Comparison of ENCODE assay signal across 21 cellular contexts in the genomic region with DNA sequence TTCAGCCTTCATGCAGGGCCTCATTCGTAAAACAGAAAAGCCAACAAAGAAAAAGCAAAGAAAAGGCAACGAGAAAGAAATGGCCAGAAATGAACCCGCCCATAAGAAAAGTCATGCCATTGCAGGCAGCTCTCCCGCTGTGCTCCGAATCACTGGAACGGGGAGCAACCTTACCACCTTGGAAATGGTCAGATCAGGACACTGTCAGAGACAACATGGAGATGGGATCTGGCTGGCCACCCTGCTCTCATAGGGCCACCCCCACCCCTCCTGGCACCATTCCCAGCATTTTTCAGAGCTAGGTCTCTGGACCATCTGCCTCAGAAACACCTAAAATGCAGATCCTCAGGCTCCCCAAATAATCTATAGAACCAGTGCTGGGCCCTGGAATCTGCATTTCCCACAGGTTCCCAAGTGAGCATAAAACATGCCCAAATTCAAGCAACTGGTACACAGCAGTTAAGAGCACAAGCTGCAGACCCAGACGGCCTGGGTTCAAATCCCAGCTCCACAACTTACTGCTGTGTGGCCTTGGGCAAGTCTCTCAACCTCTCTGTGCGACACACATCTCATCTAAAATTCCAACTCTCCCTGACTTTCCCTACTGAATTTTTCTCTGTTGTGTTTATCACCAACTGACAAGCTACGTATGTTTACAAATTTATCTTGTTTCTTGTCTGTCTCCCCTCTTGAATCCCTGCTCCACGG.
A peak's percentile ranks its signal among the peaks of the same experiment; 100 is the strongest.
DNase-seq lines count a peak whose midpoint lies in the region; ATAC-seq, FAIRE-seq and TF ChIP-seq lines count a peak whose summit lies in the region.
"Had no signal": no experiment of that assay in that cellular context is flagged by ENCODE, and none has a peak within 500 bp of the region (broad histone marks: within the 10 kb centered on the region; RNA-seq: fewer than 3 reads in every experiment).

No MANE protein-coding gene starts in this region.

- no peak for TF ChIP-seq POLR2A in A549 (IDR thresholded peaks at IDR 0.05; ENCODE audit: low read length)
- no peak for TF ChIP-seq POLR2A in gastroesophageal sphincter (IDR thresholded peaks at IDR 0.05)

- H3K4me1 Mint-ChIP-seq in activated CD4-positive, alpha-beta memory T cell treated with anti-CD3 and anti-CD28 coated beads for 36 hours (ENCODE audit: low read depth) = peaks cover 6% of the 10 kb centered on the region

- no peak for FAIRE-seq in A549 (lab: Jason Lieb, UNC)
- FAIRE-seq: GM12892, GM18507, HTR-8/SVneo, RCC 7860 had no signal

- H3K9me3 ChIP-seq in A549 (no peaks in the 10 kb centered on the region), HEK293 (ENCODE audit: control insufficient read depth, insufficient read depth, low read depth, low read length) (no peaks in the 10 kb centered on the region), gastroesophageal sphincter (no peaks in the 10 kb centered on the region)
- H3K9me3 ChIP-seq: SJSA1 had no signal

- intact Hi-C loops in activated CD4-positive, alpha-beta memory T cell treated with anti-CD3 and anti-CD28 coated beads for 36 hours (cut with micrococcal nuclease) = no loop called here

- TF ChIP-seq CTCF in A549 (IDR thresholded peaks at IDR 0.05) (no peak), HEK293 (tag by site-specific recombination; IDR thresholded peaks at IDR 0.05) (no peak), gastroesophageal sphincter (IDR thresholded peaks at IDR 0.05) (no peak)

- H3K27me3 Mint-ChIP-seq in activated CD4-positive, alpha-beta memory T cell treated with anti-CD3 and anti-CD28 coated beads for 36 hours = peaks cover 47% of the 10 kb centered on the region

- POLR2A ChIA-PET in A549 (lab: Yijun Ruan, JAX) = no interaction called here
- POLR2A ChIA-PET in HEK293 (lab: Yijun Ruan, JAX) = interaction anchor here (0.6 kb wide), 1 partner anchor 1277 kb away, joined by 3 read pairs; no protein-coding TSS in a partner anchor
- POLR2A ChIA-PET in activated CD4-positive, alpha-beta memory T cell treated with anti-CD3 and anti-CD28 coated beads for 36 hours (lab: Charles Lee) = no interaction called here

- H3K27ac Mint-ChIP-seq in activated CD4-positive, alpha-beta memory T cell treated with anti-CD3 and anti-CD28 coated beads for 36 hours = no peak overlapping the region
- H3K27ac Mint-ChIP-seq: GM23338 had no signal

- CTCF ChIA-PET in A549 (lab: Yijun Ruan, JAX) (interaction anchor here (0.9 to 1.3 kb wide), 2 partner anchors 24 to 288 kb away, joined by 3 to 4 read pairs; no protein-coding TSS in a partner anchor), HEK293 (lab: Yijun Ruan, JAX) (interaction anchor here (0.6 to 0.7 kb wide), 2 partner anchors 24 to 473 kb away, joined by 3 read pairs; no protein-coding TSS in a partner anchor)
- CTCF ChIA-PET in activated CD4-positive, alpha-beta memory T cell treated with anti-CD3 and anti-CD28 coated beads for 36 hours (lab: Charles Lee) = no interaction called here

- H3K36me3 ChIP-seq in HEK293 (ENCODE audit: control insufficient read depth in 2 of 2, insufficient read depth in 1 of 2, low read length in 2 of 2) = no peaks in the 10 kb centered on the region
- H3K36me3 ChIP-seq in gastroesophageal sphincter = no peaks in the 10 kb centered on the region
- H3K36me3 ChIP-seq: SJSA1 had no signal

- peaks cover 94% of the 10 kb centered on the region for H3K27me3 ChIP-seq in gastroesophageal sphincter

- H3K4me3 ChIP-seq in A549 (no peak overlapping the region), HEK293 (ENCODE audit: low read depth, low read length) (no peak overlapping the region), gastroesophageal sphincter (no peak overlapping the region)
- H3K4me3 ChIP-seq: GM23338, SJSA1 had no signal

- ATAC-seq in A549 (no peak), gastroesophageal sphincter (no peak)
- ATAC-seq: Right ventricle myocardium inferior had no signal

- H3K4me2 ChIP-seq in A549 = no peak overlapping the region
- H3K4me2 ChIP-seq: GM23338 had no signal

- H3K4me1 ChIP-seq in A549 (no peaks in the 10 kb centered on the region), HEK293 (ENCODE audit: control insufficient read depth, insufficient read depth, low read length) (no peaks in the 10 kb centered on the region), gastroesophageal sphincter (peaks cover 0 to 8% (median 0%) of the 10 kb centered on the region in 3 donors)
- H3K4me1 ChIP-seq: SJSA1 had no signal

- 58% methylated on average over 10 of the region's 10 CpGs for WGBS in A549 (ENCODE audit: missing lambda C conversion rate)
- WGBS in gastroesophageal sphincter (ENCODE audit: low coverage in 1 of 2), 2 donors = 56 to 63% methylated on average over 8 to 10 of the region's 10 CpGs

- DNase-seq in A549 (ENCODE audit: low read depth in 1 of 2, low spot score in 1 of 2) (no peak), cortex of kidney (lab: John Stamatoyannopoulos, UW) (no peak)
- DNase-seq in activated CD4-positive, alpha-beta memory T cell treated with anti-CD3 and anti-CD28 coated beads for 36 hours = no peak
- DNase-seq: CD4-positive, CD25-positive, alpha-beta regulatory T cell; DND-41; HCEC 1CT; IMR-90; NCI-H187; NCI-H82; OCI-M1 had no signal

- no peak overlapping the region for H3K4me3 Mint-ChIP-seq in activated CD4-positive, alpha-beta memory T cell treated with anti-CD3 and anti-CD28 coated beads for 36 hours
- H3K4me3 Mint-ChIP-seq: CD4-positive, CD25-positive, alpha-beta regulatory T cell; GM23338 had no signal

- H3K27ac ChIP-seq in A549 (no peak overlapping the region), HEK293 (ENCODE audit: extremely low read depth, low read depth, low read length) (no peak overlapping the region), angular gyrus (ENCODE audit: low read depth, low read length) (peak overlapping the region; percentile 29), cingulate gyrus (ENCODE audit: low read depth, low read length) (peak overlapping the region; percentile 1), gastroesophageal sphincter (no peak overlapping the region)
- H3K27ac ChIP-seq: SJSA1 had no signal

- H3K36me3 Mint-ChIP-seq in activated CD4-positive, alpha-beta memory T cell treated with anti-CD3 and anti-CD28 coated beads for 36 hours = no peaks in the 10 kb centered on the region
- H3K36me3 Mint-ChIP-seq: CD4-positive, CD25-positive, alpha-beta regulatory T cell had no signal

- no peak for TF ChIP-seq RAD21 in A549 (conservative IDR thresholded peaks at IDR 0.05 in 1 of 2, IDR thresholded peaks at IDR 0.05 in 1 of 2)

- H3K9me3 Mint-ChIP-seq in activated CD4-positive, alpha-beta memory T cell treated with anti-CD3 and anti-CD28 coated beads for 36 hours = no peaks in the 10 kb centered on the region

- TF ChIP-seq EP300 in A549 (IDR thresholded peaks at IDR 0.05) (no peak), gastroesophageal sphincter (IDR thresholded peaks at IDR 0.05) (no peak)

TF ChIP-seq in A549, 52 proteins besides CTCF, POLR2A, EP300 and RAD21:
- TF ChIP-seq GATA3 (IDR thresholded peaks at IDR 0.05; ENCODE audit: borderline replicate concordance) (no peak), ZFP36 (IDR thresholded peaks at IDR 0.05; ENCODE audit: borderline replicate concordance, partially characterized antibody) (peak; percentile 41)
TF ChIP-seq in A549: peak in this region for 1.

TF ChIP-seq in HEK293, 187 proteins besides CTCF, POLR2A, EP300 and RAD21 (continues in another document):
- TF ChIP-seq, protein P1, sequence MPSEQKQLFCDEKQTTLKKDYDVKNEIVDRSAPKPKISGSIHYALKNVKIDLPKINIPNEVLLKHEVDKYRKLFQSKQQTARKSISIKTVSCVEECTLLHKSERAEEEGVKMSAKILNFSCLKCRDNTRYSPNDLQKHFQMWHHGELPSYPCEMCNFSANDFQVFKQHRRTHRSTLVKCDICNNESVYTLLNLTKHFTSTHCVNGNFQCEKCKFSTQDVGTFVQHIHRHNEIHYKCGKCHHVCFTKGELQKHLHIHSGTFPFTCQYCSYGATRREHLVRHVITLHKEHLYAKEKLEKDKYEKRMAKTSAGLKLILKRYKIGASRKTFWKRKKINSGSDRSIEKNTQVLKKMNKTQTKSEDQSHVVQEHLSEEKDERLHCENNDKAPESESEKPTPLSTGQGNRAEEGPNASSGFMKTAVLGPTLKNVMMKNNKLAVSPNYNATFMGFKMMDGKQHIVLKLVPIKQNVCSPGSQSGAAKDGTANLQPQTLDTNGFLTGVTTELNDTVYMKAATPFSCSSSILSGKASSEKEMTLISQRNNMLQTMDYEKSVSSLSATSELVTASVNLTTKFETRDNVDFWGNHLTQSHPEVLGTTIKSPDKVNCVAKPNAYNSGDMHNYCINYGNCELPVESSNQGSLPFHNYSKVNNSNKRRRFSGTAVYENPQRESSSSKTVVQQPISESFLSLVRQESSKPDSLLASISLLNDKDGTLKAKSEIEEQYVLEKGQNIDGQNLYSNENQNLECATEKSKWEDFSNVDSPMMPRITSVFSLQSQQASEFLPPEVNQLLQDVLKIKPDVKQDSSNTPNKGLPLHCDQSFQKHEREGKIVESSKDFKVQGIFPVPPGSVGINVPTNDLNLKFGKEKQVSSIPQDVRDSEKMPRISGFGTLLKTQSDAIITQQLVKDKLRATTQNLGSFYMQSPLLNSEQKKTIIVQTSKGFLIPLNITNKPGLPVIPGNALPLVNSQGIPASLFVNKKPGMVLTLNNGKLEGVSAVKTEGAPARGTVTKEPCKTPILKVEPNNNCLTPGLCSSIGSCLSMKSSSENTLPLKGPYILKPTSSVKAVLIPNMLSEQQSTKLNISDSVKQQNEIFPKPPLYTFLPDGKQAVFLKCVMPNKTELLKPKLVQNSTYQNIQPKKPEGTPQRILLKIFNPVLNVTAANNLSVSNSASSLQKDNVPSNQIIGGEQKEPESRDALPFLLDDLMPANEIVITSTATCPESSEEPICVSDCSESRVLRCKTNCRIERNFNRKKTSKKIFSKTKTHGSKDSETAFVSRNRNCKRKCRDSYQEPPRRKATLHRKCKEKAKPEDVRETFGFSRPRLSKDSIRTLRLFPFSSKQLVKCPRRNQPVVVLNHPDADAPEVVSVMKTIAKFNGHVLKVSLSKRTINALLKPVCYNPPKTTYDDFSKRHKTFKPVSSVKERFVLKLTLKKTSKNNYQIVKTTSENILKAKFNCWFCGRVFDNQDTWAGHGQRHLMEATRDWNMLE (tag by site-specific recombination; conservative IDR thresholded peaks at IDR 0.05; ENCODE audit: low read depth) = no peak
- TF ChIP-seq ZNF791 (tag by site-specific recombination; IDR thresholded peaks at IDR 0.05) = no peak
- 0 out of 2 replicates have a peak, but pooled peaks have one; percentile 44 for TF ChIP-seq ZNF768 (tag by site-specific recombination; IDR thresholded peaks at IDR 0.05)
- TF ChIP-seq SCRT1 (tag by site-specific recombination; IDR thresholded peaks at IDR 0.05; ENCODE audit: borderline replicate concordance) = no peak
- no peak for TF ChIP-seq ZNF324 (tag by site-specific recombination; IDR thresholded peaks at IDR 0.05)

Comparison
In these comparisons a context has a peak if more than half of its experiments do, and no peak if none do; other contexts are left out.
1. H3K27ac ChIP-seq: peak in angular gyrus (single experiment) and cingulate gyrus (single experiment); none in A549 (0 of 2), HEK293 (single experiment) and gastroesophageal sphincter (0 of 4).